In the genomic region with DNA sequence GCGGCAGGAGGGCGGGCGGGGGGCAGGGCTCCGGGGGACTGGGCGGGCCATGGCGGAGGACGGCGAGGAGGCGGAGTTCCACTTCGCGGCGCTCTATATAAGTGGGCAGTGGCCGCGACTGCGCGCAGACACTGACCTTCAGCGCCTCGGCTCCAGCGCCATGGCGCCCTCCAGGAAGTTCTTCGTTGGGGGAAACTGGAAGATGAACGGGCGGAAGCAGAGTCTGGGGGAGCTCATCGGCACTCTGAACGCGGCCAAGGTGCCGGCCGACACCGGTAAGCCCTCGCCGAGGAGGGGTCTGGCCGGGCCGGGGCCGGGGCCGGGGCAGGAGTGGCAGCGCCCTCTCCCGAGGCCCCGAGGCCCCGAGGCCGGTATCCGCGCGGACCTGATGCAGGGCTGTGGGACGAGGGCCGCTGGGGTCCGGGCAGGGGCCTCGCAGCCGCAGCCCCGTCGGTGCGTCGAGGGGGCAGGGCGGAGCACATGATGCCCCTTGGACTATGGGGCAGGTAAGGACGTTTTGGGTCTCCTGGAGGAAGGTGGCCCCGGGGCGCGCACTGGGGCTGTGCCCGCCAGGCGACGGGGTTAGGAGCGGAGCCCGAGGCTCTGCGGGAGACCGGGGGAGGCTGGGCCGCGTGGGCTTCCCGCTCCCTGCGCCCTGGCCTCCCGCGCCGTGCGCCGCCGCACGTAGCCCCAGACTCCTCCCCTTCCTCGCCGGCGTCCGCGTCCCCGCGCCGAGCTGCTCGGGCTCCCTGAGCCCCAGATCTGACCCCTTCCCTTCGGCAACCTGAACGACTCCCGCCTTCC, we compare ENCODE assay signal across 8 cellular contexts. TPM values are rescaled to one million over a fixed set of nuclear protein-coding genes. Genes with fewer than 3 reads are reported as not detected.
A peak's percentile ranks its signal among the peaks of the same experiment; 100 is the strongest.
DNase-seq lines count a peak whose midpoint lies in the region; ATAC-seq and TF ChIP-seq lines count a peak whose summit lies in the region.

TPI1 (plus strand) TSS at position 125 of the 804 bp plus-strand sequence; CDS start at position 161, 36 bp downstream.

- peaks cover 83% of the 10 kb centered on the region for H3K36me3 ChIP-seq in NT2/D1 (ENCODE audit: insufficient read depth, insufficient read length, low read length)
- no peaks in the 10 kb centered on the region for H3K36me3 ChIP-seq in mucosa of descending colon (ENCODE audit: low read depth)

- DNase-seq in C1 segment of cervical spinal cord (lab: John Stamatoyannopoulos, UW) (peak in 12 of 14 donors; percentile 25 to 86 (median 76)), NT2/D1 (ENCODE audit: low read depth, low spot score) (peak; percentile 81), activated T-cell treated with anti-CD3 and anti-CD28 coated beads for 48 hours (ENCODE audit: low read depth) (peak; percentile 80), epithelial cell of prostate (ENCODE audit: low read depth, low spot score) (no peak), mucosa of descending colon (peak; percentile 80 to 91 (median 88))
- peak; percentile 49 to 61 for DNase-seq in stimulated activated CD8-positive, alpha-beta memory T cell treated with anti-CD3 and anti-CD28 coated beads, Interleukin-4, amount 100 ng/mL, for 1 hour (ENCODE audit: low read depth in 2 of 2, low spot score in 1 of 2)

- intact Hi-C loops in mucosa of descending colon (cut with DNase I, micrococcal nuclease), result no loop called here

- H3K9ac ChIP-seq in NT2/D1 (ENCODE audit: insufficient read length, low read depth), result peak within 1 kb of the TSS; percentile 97

- no peak for TF ChIP-seq CTCF in mucosa of descending colon (IDR thresholded peaks at IDR 0.05)

- H3K4me1 ChIP-seq in NT2/D1 (ENCODE audit: insufficient read depth, insufficient read length) (peaks cover 38% of the 10 kb centered on the region), mucosa of descending colon (ENCODE audit: low read depth) (peaks cover 35% of the 10 kb centered on the region)

- ATAC-seq in GM19328 (IDR thresholded peaks at IDR 0.05; ENCODE audit: unreplicated experiment), result peak; percentile 52
- ATAC-seq in HG03521 (IDR thresholded peaks at IDR 0.05; ENCODE audit: unreplicated experiment), result peak; percentile 49
- ATAC-seq in mucosa of descending colon, result peak; percentile 84

- peak within 1 kb of the TSS; percentile 97 for H3K4me3 ChIP-seq in NT2/D1 (ENCODE audit: insufficient read length, low read depth)
- peak within 1 kb of the TSS; percentile 99 for H3K4me3 ChIP-seq in mucosa of descending colon

- H3K27me3 ChIP-seq in NT2/D1 (ENCODE audit: insufficient read depth, insufficient read length), result no peaks in the 10 kb centered on the region

- peak within 1 kb of the TSS; percentile 87 for H3K27ac ChIP-seq in epithelial cell of prostate

- H3K9me3 ChIP-seq in NT2/D1 (ENCODE audit: insufficient read depth, low read length) (no peaks in the 10 kb centered on the region), mucosa of descending colon (no peaks in the 10 kb centered on the region)

RNA-seq across cellular contexts. Expression of gene TPI1, which starts in this region (rescaled TPM):
- total RNA-seq in mucosa of descending colon, result 100 to 1,000 TPM; 408 to 766 (median 700) TPM
